Comparison of ENCODE assay signal across 19 cellular contexts in genomic region chr10:132641401-132641800, GRCh38.
"Had no signal": no experiment of that assay in that cellular context is flagged by ENCODE, and none has a peak within 500 bp of the region (broad histone marks: within the 10 kb centered on the region; RNA-seq: fewer than 3 reads in every experiment).

No MANE protein-coding gene starts in this region.

- H3K27ac ChIP-seq: left lung, pancreas, right lobe of liver, testis, upper lobe of left lung had no signal

- H3K9me3 ChIP-seq: left lung, pancreas, right lobe of liver, stomach, testis, upper lobe of left lung had no signal

- ATAC-seq: activated CD8-positive, alpha-beta T cell treated with anti-CD3 and anti-CD28 coated beads for 36 hours; activated T-helper 17 cell treated with anti-CD3 and anti-CD28 coated beads, Interleukin-2, amount 50 U/mL, for 72 hours; left lung; naive thymus-derived CD8-positive, alpha-beta T cell; pancreas; right lobe of liver; stimulated activated effector memory CD8-positive, alpha-beta T cell treated with anti-CD3 and anti-CD28 coated beads, Interleukin-12 subunit alpha, Interleukin-12 subunit beta, amount 100 ng/mL, for 72 hours had no signal

- H3K36me3 ChIP-seq: pancreas, right lobe of liver had no signal

- H3K4me1 ChIP-seq: right lobe of liver had no signal

- H3K4me3 ChIP-seq: left lung, pancreas, right lobe of liver, smooth muscle cell, stomach, testis, upper lobe of left lung had no signal

- DNase-seq: activated CD4-positive, alpha-beta T cell treated with anti-CD3 and anti-CD28 coated beads, Interleukin-2, amount 10 ng/mL, durations not matched to agents 24 days and 14 days; activated CD8-positive, alpha-beta T cell treated with anti-CD3 and anti-CD28 coated beads for 36 hours; activated naive CD4-positive, alpha-beta T cell; activated T-cell treated with anti-CD3 and anti-CD28 coated beads, Interleukin-2, amount 50 U/mL, for 1 hour; cortex of kidney; effector CD4-positive, alpha-beta T cell; hypothalamus; mammary epithelial cell; naive thymus-derived CD8-positive, alpha-beta T cell; stimulated activated CD4-positive, alpha-beta T cell treated with anti-CD3 and anti-CD28 coated beads, Interleukin-4, amount 100 ng/mL, for 24 hours; stomach; testis had no signal

- H3K4me2 ChIP-seq: smooth muscle cell had no signal

- H3K27me3 ChIP-seq: left lung, pancreas, right lobe of liver, stomach, testis, upper lobe of left lung had no signal
